8 cellular contexts compared by ENCODE assay signal in the genomic region with DNA sequence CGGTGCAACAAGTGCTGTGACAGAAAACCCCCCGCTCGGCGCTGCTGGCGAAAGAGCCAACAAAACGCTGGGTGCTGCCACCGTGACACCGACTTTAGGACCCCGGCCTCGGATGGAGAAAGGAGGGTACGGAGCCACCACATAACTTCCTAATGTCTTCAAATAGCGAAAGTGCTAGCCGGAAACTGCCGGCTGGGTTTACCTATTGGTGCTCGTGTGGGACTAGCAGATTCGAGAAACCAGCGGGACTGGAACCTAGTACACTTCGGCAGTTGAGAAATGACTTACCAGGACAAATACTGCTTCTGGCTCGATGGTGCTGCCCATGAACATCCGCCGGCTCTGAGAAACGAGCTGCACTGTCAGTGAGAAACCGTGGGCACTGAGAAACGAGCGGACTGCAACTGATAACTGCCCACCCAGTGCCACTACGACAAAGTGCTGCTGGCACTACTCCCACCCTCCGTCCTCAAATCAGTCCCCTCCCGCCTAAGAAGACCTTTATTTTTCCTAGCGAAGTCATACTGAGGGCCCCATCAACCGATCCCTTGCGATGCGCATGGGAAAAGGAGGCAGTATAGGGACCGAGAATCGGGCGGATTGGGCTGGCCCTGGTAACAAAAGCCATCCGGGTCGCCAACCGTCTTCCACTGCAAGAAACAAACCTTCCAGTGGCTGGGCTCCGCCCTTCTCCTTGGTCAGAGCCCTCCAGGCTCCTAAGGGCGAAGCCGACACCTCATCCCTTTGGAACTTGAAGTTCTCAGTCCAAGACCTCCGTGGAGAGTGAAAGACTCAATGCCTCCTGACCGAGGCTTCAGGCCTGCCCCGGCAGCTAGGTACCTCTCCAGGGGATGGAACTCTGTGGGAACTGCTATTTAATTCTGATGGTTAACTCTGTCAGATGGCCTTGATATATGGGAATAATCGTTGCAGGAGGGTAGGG. TPM values are rescaled to one million over a fixed set of nuclear protein-coding genes. Genes with fewer than 3 reads are reported as not detected.
DNase-seq lines count a peak whose midpoint lies in the region; ATAC-seq and TF ChIP-seq lines count a peak whose summit lies in the region.

No MANE protein-coding gene starts in this region.

- POLR2A ChIA-PET in RWPE1 (lab: Yijun Ruan, JAX; ENCODE audit: low non-redundant PET) = no interaction called here

- no peak for TF ChIP-seq EP300 in stomach (IDR thresholded peaks at IDR 0.05)

- H3K4me1 ChIP-seq in stomach = peaks cover 18 to 48% (median 45%) of the 10 kb centered on the region in 4 donors

- H3K4me3 ChIP-seq in LNCaP clone FGC (ENCODE audit: low read depth, low read length) (peak overlapping the region; percentile 85), fibroblast of villous mesenchyme (ENCODE audit: low read depth, low read length) (peak overlapping the region; percentile 95), stomach (peak overlapping the region; percentile 66 to 86 (median 81))

- H3K36me3 ChIP-seq in stomach = peaks cover 13 to 25% (median 21%) of the 10 kb centered on the region in 4 donors

- peak; percentile 77 for DNase-seq in DMS79 (lab: John Stamatoyannopoulos, UW)
- DNase-seq in LNCaP clone FGC (ENCODE audit: low read depth) = peak; percentile 78
- peak; percentile 69 for DNase-seq in RWPE1 (ENCODE audit: low spot score)
- DNase-seq in activated T-helper 9 cell treated with anti-CD3 and anti-CD28 coated beads, Interleukin-2, amount 50 U/mL, for 16 hours (ENCODE audit: low read depth) = peak; percentile 79
- peak; percentile 92 for DNase-seq in fibroblast of villous mesenchyme (ENCODE audit: low read depth)
- DNase-seq in neural crest cell (ENCODE audit: low read depth, low spot score) = peak; percentile 91
- peak; percentile 87 for DNase-seq in stomach

- H3K27ac ChIP-seq in RWPE1 = peak overlapping the region; percentile 98
- H3K27ac ChIP-seq in stomach = peak overlapping the region; percentile 94 to 100 (median 98)

- H3K9me3 ChIP-seq in stomach = no peaks in the 10 kb centered on the region

- H3K27ac Mint-ChIP-seq in neural crest cell (ENCODE audit: unreplicated experiment) = peak overlapping the region; percentile 99

- H3K36me3 Mint-ChIP-seq in neural crest cell (ENCODE audit: low read depth) = peaks cover 12% of the 10 kb centered on the region

- no peaks in the 10 kb centered on the region for H3K9me3 Mint-ChIP-seq in neural crest cell

- H3K4me1 Mint-ChIP-seq in neural crest cell = peaks cover 38% of the 10 kb centered on the region

- intact Hi-C loops in stomach (cut with DNase I; ENCODE audit: low total_unique reads) = no loop called here

- CTCF ChIA-PET in RWPE1 (lab: Yijun Ruan, JAX) = no interaction called here

- no peaks in the 10 kb centered on the region for H3K27me3 ChIP-seq in stomach

- no peak for TF ChIP-seq CTCF in LNCaP clone FGC (IDR thresholded peaks at IDR 0.05; ENCODE audit: control insufficient read depth, extremely low read depth, insufficient read depth)
- TF ChIP-seq CTCF in RWPE1 (conservative IDR thresholded peaks at IDR 0.05; ENCODE audit: low read depth) = no peak
- no peak for TF ChIP-seq CTCF in fibroblast of villous mesenchyme (IDR thresholded peaks at IDR 0.05; ENCODE audit: insufficient read depth, low read depth, low read length)
- peak; percentile 14 for TF ChIP-seq CTCF in neural crest cell (conservative IDR thresholded peaks at IDR 0.05)
- no peak for TF ChIP-seq CTCF in stomach (IDR thresholded peaks at IDR 0.05)

- TF ChIP-seq POLR2A in stomach (IDR thresholded peaks at IDR 0.05) = no peak

- peak; percentile 25 for ATAC-seq in GM21786 (IDR thresholded peaks at IDR 0.05; ENCODE audit: unreplicated experiment)

- 0 to 1% (median 0%) methylated on average over 42 to 45 of the region's 45 CpGs for WGBS in stomach, 5 donors

- H3K4me3 Mint-ChIP-seq in neural crest cell = peak overlapping the region; percentile 90

- no peaks in the 10 kb centered on the region for H3K27me3 Mint-ChIP-seq in neural crest cell (ENCODE audit: low read depth)

RNA-seq across cellular contexts. Expression of a gene that starts 27.0 kb away (rescaled TPM):
- total RNA-seq in fibroblast of villous mesenchyme (2.9 and 3.9 TPM in 2 replicates), neural crest cell (1.0 and 1.2 TPM in 2 replicates), stomach (1 to 10 TPM in 4 of 5 donors, not detected in 1; 1.2 to 7.5 (median 2.8) TPM)
- 1 to 10 TPM in 1 of 3 donors, under 1 TPM in 2; 0.76 to 2.2 (median 0.87) TPM for polyA plus RNA-seq in stomach

RNA-seq across cellular contexts. Expression of a gene that starts 53.6 kb away (rescaled TPM):
- total RNA-seq in fibroblast of villous mesenchyme (37.0 and 41.5 TPM in 2 replicates), neural crest cell (52.9 and 53.3 TPM in 2 replicates), stomach (10 to 100 TPM; 20.0 to 57.1 (median 39.3) TPM)
- polyA plus RNA-seq in stomach = 10 to 100 TPM; 16.8 to 24.6 (median 22.8) TPM

Comparison
In these comparisons a context has a peak if more than half of its experiments do, and no peak if none do; other contexts are left out.
1. Peak in every context shown above with its lines: DNase-seq, ATAC-seq, H3K4me3 ChIP-seq and H3K27ac ChIP-seq.